11 cellular contexts compared by ENCODE assay signal in the genomic region with DNA sequence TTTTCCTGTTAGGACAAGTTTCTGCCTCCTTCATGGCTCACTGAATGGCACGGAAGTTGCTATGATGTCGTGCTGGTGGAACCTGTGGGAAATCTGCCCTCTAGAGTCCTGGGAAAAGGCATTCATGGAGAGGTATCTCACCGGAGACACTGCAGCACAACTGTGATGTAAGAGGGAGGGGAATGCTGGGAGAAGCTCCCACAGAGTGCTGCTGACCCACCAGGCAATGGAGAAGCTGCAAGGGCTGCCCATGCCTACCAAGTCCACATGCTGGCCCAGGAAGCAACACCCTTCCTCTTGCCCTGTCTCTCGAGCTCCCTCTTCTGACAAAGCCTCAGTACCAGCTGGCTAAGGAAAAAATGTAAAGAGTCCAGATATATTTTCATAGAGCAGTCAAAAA. TPM values are rescaled to one million over a fixed set of nuclear protein-coding genes. Genes with fewer than 3 reads are reported as not detected.
DNase-seq lines count a peak whose midpoint lies in the region; ATAC-seq, FAIRE-seq and TF ChIP-seq lines count a peak whose summit lies in the region.
"Had no signal": no experiment of that assay in that cellular context is flagged by ENCODE, and none has a peak within 500 bp of the region (broad histone marks: within the 10 kb centered on the region; RNA-seq: fewer than 3 reads in every experiment).

No MANE protein-coding gene starts in this region.

- H3K27ac Mint-ChIP-seq in GM23338 = peak overlapping the region; percentile 66; the same call in 1 of the 2 replicates
- H3K27ac Mint-ChIP-seq in T-helper 17 cell = peak overlapping the region; percentile 89

- H3K9me2 ChIP-seq in GM23338 (ENCODE audit: insufficient read depth) = no peaks in the 10 kb centered on the region

- FAIRE-seq in frontal cortex (lab: Jason Lieb, UNC) = no peak
- FAIRE-seq: G401.6 had no signal

- H3K27me3 Mint-ChIP-seq in GM23338 (ENCODE audit: insufficient read depth, low read depth, poor library complexity) (no peaks in the 10 kb centered on the region), T-helper 17 cell (no peaks in the 10 kb centered on the region)

- peak; percentile 50 for ATAC-seq in GM23338
- no peak for ATAC-seq in T-helper 17 cell
- ATAC-seq in GM19035 (IDR thresholded peaks at IDR 0.05; ENCODE audit: unreplicated experiment) = no peak

- POLR2A ChIA-PET in A673 (lab: Charles Lee; ENCODE audit: low non-redundant PET) = interaction anchor here (0.9 kb wide), 1 partner anchor 405 kb away, joined by 4 read pairs; no protein-coding TSS in a partner anchor

- H3K4me2 ChIP-seq in GM23338 = no peak overlapping the region

- H3K9me3 ChIP-seq in A673 (ENCODE audit: low read depth, low read length, poor library complexity, severe bottlenecking) (no peaks in the 10 kb centered on the region), T-helper 17 cell (ENCODE audit: control insufficient read depth, low read length, poor library complexity, severe bottlenecking) (no peaks in the 10 kb centered on the region)

- no TSS peak for BruUV-seq in A673 (replicated peaks; lab: Mats Ljungman, UMichigan)

- H3K4me1 ChIP-seq in A673 (ENCODE audit: insufficient read depth, low read length, poor library complexity, severe bottlenecking) (no peaks in the 10 kb centered on the region), GM23338 (ENCODE audit: insufficient read depth) (no peaks in the 10 kb centered on the region; the same call in 1 of the 2 replicates)

- H2AFZ ChIP-seq in GM23338 = no peak overlapping the region

- no peaks in the 10 kb centered on the region for H3K9me3 Mint-ChIP-seq in GM23338

- TF ChIP-seq CTCF in A673 (conservative IDR thresholded peaks at IDR 0.05; ENCODE audit: low read depth, low read length) (0 out of 2 replicates have a peak, but pooled peaks have one; percentile 25), GM23338 (conservative IDR thresholded peaks at IDR 0.05; ENCODE audit: low read depth in 2 of 2) (peak; percentile 18 to 29; a peak in 2 of 4 replicates), foreskin fibroblast (IDR thresholded peaks at IDR 0.05; ENCODE audit: low read depth, low read length) (peak; percentile 12)

- no peak overlapping the region for H3K4me3 Mint-ChIP-seq in GM23338
- H3K4me3 Mint-ChIP-seq in T-helper 17 cell = peak overlapping the region; percentile 63

- H3K27me3 ChIP-seq in A673 (replicated peaks; ENCODE audit: insufficient read depth, low read depth, low read length, poor library complexity) (no peaks in the 10 kb centered on the region), GM23338 (ENCODE audit: insufficient read depth) (no peaks in the 10 kb centered on the region)

- peaks cover 6% of the 10 kb centered on the region; the same call in 2 of the 3 replicates for H3K4me1 Mint-ChIP-seq in GM23338
- peaks cover 18% of the 10 kb centered on the region for H3K4me1 Mint-ChIP-seq in T-helper 17 cell

- peaks cover 24% of the 10 kb centered on the region for H3K79me2 ChIP-seq in GM23338 (replicated peaks; ENCODE audit: insufficient read depth)

- CTCF ChIA-PET in A673 (lab: Charles Lee) = no interaction called here

- H3K36me3 ChIP-seq in A673 (ENCODE audit: insufficient read depth, low read length, poor library complexity, severe bottlenecking) = peaks cover 99% of the 10 kb centered on the region
- peaks cover 93% of the 10 kb centered on the region for H3K36me3 ChIP-seq in GM23338 (ENCODE audit: insufficient read depth)

- H3K27ac ChIP-seq in A673 (ENCODE audit: low read depth, low read length, poor library complexity, severe bottlenecking) = no peak overlapping the region
- peak overlapping the region; percentile 20; the same call in 1 of the 2 replicates for H3K27ac ChIP-seq in GM23338 (ENCODE audit: low read depth)

- intact Hi-C loops in A673 (cut with micrococcal nuclease; ENCODE audit: unreplicated experiment) = no loop called here

- H3F3A ChIP-seq in GM23338 (replicated peaks; ENCODE audit: low read depth) = peaks cover 35% of the 10 kb centered on the region

- peaks cover 31% of the 10 kb centered on the region for H4K20me1 ChIP-seq in GM23338 (replicated peaks; ENCODE audit: insufficient read depth)

- H3K4me3 ChIP-seq in A673 (ENCODE audit: low read depth, low read length, poor library complexity, severe bottlenecking) = no peak overlapping the region
- H3K4me3 ChIP-seq in GM23338 = no peak overlapping the region
- H3K4me3 ChIP-seq in foreskin fibroblast (ENCODE audit: low read depth in 1 of 2, low read length in 2 of 2) = no peak overlapping the region

- H3K36me3 Mint-ChIP-seq in GM23338 (ENCODE audit: low read depth) = peaks cover 95% of the 10 kb centered on the region
- peaks cover 42% of the 10 kb centered on the region for H3K36me3 Mint-ChIP-seq in T-helper 17 cell (ENCODE audit: low read depth)

- peak; percentile 17 for DNase-seq in A673 (ENCODE audit: low spot score)
- peak; percentile 17 for DNase-seq in GM23338 (ENCODE audit: low spot score)
- DNase-seq in T-helper 17 cell = no peak
- peak in 1 of 2 donors; percentile 38 for DNase-seq in foreskin fibroblast
- DNase-seq in SW 1271 (lab: John Stamatoyannopoulos, UW) = no peak
- no peak for DNase-seq in frontal cortex (ENCODE audit: low spot score in 2 of 2)
- DNase-seq in stimulated activated CD4-positive, alpha-beta T cell treated with anti-CD3 and anti-CD28 coated beads, Interleukin-2, amount 100 ng/mL, for 48 hours = no peak
- DNase-seq: anterior cingulate cortex had no signal

TF ChIP-seq in GM23338, 12 proteins besides CTCF, POLR2A, EP300 and RAD21:
- TF ChIP-seq, protein P1, sequence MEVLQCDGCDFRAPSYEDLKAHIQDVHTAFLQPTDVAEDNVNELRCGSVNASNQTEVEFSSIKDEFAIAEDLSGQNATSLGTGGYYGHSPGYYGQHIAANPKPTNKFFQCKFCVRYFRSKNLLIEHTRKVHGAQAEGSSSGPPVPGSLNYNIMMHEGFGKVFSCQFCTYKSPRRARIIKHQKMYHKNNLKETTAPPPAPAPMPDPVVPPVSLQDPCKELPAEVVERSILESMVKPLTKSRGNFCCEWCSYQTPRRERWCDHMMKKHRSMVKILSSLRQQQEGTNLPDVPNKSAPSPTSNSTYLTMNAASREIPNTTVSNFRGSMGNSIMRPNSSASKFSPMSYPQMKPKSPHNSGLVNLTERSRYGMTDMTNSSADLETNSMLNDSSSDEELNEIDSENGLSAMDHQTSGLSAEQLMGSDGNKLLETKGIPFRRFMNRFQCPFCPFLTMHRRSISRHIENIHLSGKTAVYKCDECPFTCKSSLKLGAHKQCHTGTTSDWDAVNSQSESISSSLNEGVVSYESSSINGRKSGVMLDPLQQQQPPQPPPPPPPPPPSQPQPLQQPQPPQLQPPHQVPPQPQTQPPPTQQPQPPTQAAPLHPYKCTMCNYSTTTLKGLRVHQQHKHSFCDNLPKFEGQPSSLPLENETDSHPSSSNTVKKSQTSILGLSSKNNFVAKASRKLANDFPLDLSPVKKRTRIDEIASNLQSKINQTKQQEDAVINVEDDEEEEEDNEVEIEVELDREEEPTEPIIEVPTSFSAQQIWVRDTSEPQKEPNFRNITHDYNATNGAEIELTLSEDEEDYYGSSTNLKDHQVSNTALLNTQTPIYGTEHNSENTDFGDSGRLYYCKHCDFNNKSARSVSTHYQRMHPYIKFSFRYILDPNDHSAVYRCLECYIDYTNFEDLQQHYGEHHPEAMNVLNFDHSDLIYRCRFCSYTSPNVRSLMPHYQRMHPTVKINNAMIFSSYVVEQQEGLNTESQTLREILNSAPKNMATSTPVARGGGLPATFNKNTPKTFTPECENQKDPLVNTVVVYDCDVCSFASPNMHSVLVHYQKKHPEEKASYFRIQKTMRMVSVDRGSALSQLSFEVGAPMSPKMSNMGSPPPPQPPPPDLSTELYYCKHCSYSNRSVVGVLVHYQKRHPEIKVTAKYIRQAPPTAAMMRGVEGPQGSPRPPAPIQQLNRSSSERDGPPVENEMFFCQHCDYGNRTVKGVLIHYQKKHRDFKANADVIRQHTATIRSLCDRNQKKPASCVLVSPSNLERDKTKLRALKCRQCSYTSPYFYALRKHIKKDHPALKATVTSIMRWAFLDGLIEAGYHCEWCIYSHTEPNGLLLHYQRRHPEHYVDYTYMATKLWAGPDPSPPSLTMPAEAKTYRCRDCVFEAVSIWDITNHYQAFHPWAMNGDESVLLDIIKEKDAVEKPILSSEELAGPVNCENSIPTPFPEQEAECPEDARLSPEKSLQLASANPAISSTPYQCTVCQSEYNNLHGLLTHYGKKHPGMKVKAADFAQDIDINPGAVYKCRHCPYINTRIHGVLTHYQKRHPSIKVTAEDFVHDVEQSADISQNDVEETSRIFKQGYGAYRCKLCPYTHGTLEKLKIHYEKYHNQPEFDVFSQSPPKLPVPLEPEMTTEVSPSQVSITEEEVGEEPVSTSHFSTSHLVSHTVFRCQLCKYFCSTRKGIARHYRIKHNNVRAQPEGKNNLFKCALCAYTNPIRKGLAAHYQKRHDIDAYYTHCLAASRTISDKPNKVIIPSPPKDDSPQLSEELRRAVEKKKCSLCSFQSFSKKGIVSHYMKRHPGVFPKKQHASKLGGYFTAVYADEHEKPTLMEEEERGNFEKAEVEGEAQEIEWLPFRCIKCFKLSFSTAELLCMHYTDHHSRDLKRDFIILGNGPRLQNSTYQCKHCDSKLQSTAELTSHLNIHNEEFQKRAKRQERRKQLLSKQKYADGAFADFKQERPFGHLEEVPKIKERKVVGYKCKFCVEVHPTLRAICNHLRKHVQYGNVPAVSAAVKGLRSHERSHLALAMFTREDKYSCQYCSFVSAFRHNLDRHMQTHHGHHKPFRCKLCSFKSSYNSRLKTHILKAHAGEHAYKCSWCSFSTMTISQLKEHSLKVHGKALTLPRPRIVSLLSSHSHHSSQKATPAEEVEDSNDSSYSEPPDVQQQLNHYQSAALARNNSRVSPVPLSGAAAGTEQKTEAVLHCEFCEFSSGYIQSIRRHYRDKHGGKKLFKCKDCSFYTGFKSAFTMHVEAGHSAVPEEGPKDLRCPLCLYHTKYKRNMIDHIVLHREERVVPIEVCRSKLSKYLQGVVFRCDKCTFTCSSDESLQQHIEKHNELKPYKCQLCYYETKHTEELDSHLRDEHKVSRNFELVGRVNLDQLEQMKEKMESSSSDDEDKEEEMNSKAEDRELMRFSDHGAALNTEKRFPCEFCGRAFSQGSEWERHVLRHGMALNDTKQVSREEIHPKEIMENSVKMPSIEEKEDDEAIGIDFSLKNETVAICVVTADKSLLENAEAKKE (CRISPR knock-in tag; IDR thresholded peaks at IDR 0.05) = no peak
- TF ChIP-seq, protein P2, sequence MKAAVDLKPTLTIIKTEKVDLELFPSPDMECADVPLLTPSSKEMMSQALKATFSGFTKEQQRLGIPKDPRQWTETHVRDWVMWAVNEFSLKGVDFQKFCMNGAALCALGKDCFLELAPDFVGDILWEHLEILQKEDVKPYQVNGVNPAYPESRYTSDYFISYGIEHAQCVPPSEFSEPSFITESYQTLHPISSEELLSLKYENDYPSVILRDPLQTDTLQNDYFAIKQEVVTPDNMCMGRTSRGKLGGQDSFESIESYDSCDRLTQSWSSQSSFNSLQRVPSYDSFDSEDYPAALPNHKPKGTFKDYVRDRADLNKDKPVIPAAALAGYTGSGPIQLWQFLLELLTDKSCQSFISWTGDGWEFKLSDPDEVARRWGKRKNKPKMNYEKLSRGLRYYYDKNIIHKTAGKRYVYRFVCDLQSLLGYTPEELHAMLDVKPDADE (IDR thresholded peaks at IDR 0.05) = no peak

RNA-seq across cellular contexts. Expression of a gene that starts 45.2 kb away (rescaled TPM):
- total RNA-seq in A673 (2021) (not detected in 2 replicates), T-helper 17 cell (under 1 TPM in 1 of 2 donors, not detected in 1; 0.60 TPM), frontal cortex (not detected)
- total RNA-seq in GM23338 (2014; rRNA removed; shearing (Covaris generic)) = 0.07 TPM in 1 of 2 replicates, not detected in the other
- polyA plus RNA-seq in GM23338 (2016; fragmentation: Nextera tagmentation; extraction: Ambion mirVana) = 0.10 TPM in 1 of 2 replicates, not detected in the other
- total RNA-seq: T-helper 1 cell treated with Interleukin-12 subunit alpha and Interleukin-12 subunit beta and Interleukin-4 antibody, amounts not matched to agents 30 ng/mL and 1 ng/mL, for 36 hours had no signal

Comparison
In these comparisons a context has a peak if more than half of its experiments do, and no peak if none do; other contexts are left out.
1. DNase-seq: peak in A673 (single experiment) and GM23338 (single experiment); none in T-helper 17 cell (0 of 3), SW 1271 (0 of 2), frontal cortex (0 of 2) and stimulated activated CD4-positive, alpha-beta T cell treated with anti-CD3 and anti-CD28 coated beads, Interleukin-2, amount 100 ng/mL, for 48 hours (0 of 2).
2. Peak in every context shown above with its lines, with median percentiles within 50 percentile points of each other: CTCF ChIP-seq.